8 cellular contexts compared by ENCODE assay signal in the genomic region with DNA sequence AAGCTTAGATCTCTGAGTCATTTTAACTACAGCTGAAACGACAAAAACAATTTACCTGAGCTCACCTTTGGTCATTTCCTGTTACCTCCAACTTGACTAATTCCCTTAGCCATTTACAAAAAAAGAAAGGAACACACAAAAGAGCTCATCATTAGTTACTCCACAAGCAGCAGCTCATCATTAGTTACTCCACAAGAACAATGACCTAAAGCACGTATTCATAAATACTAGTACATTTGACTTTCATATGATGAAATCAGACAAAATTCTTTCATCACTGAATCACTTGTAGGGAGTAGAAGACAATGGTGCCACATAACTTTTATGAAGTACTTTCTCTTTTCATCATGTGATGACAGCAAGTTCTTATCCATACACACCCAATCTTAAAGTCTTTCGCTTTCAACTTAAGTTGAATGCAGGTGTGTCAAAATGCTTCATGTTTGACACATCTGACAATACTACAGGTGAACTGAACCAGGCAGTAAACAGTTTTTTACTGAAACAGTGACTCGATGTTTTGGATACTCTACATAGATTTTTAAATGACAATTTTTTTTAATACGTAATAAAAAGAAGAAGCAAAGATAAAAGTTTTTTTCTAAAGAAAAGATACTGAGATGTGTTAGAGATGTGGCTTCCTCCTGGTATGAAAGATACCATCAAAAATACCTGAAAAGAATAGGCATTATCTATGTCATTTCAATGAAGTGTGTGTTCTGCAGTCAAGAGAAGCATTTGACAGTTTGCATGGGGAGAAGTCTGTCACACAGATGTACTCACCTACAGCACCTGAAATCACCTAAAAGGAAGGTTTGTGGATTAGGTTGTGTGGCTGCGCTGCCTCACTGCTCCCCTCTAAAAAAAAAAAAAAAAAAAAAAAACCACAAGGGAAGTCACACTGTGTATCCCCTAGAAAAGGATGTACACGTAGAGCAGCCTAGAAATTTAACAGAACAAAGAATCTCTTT.
DNase-seq lines count a peak whose midpoint lies in the region; ATAC-seq and TF ChIP-seq lines count a peak whose summit lies in the region.

No MANE protein-coding gene starts in this region.

- TF ChIP-seq POLR2A in HCT116 (IDR thresholded peaks at IDR 0.05; ENCODE audit: borderline replicate concordance, extremely low read depth, insufficient read depth, insufficient read length) = no peak

- peak overlapping the region; percentile 70 to 87 (median 72) for H3K4me3 Mint-ChIP-seq in CD8-positive, alpha-beta memory T cell
- peak overlapping the region; percentile 9 for H3K4me3 Mint-ChIP-seq in activated B cell treated with CpG ODN at 0.5 μM for 24 hours

- H3K4me1 Mint-ChIP-seq in CD8-positive, alpha-beta memory T cell = peaks cover 38 to 57% (median 44%) of the 10 kb centered on the region in 3 donors
- H3K4me1 Mint-ChIP-seq in activated B cell treated with CpG ODN at 0.5 μM for 24 hours = peaks cover 34% of the 10 kb centered on the region

- H4K20me1 ChIP-seq in HCT116 (ENCODE audit: insufficient read depth) = no peaks in the 10 kb centered on the region

- H3K36me3 Mint-ChIP-seq in CD8-positive, alpha-beta memory T cell = peaks cover 0 to 10% (median 4%) of the 10 kb centered on the region in 3 donors
- H3K36me3 Mint-ChIP-seq in activated B cell treated with CpG ODN at 0.5 μM for 24 hours (ENCODE audit: low read depth) = peaks cover 24% of the 10 kb centered on the region

- RAD21 ChIA-PET in HCT116 (lab: Charles Lee; ENCODE audit: low non-redundant PET in 1 of 2, low total read pairs in 2 of 2, uncharacterized antibody in 2 of 2, unreplicated experiment in 2 of 2) = no interaction called here

- no peaks in the 10 kb centered on the region for H3K36me3 ChIP-seq in CD8-positive, alpha-beta memory T cell (ENCODE audit: insufficient read depth, low read length)
- H3K36me3 ChIP-seq in HCT116 (ENCODE audit: control insufficient read depth in 1 of 2, insufficient read depth in 2 of 2, low read length in 2 of 2) (no peaks in the 10 kb centered on the region), iPS-15b (ENCODE audit: control insufficient read depth, insufficient read depth, low read length) (no peaks in the 10 kb centered on the region)

- H3K27ac Mint-ChIP-seq in CD8-positive, alpha-beta memory T cell = peak overlapping the region; percentile 71 to 96 (median 89)
- H3K27ac Mint-ChIP-seq in activated B cell treated with CpG ODN at 0.5 μM for 24 hours = peak overlapping the region; percentile 41

- TF ChIP-seq CTCF in HCT116 (IDR thresholded peaks at IDR 0.05 in 2 of 3, conservative IDR thresholded peaks at IDR 0.05 in 1 of 3; ENCODE audit: borderline replicate concordance in 1 of 3, insufficient read depth in 1 of 3, low read depth in 2 of 3, low read length in 2 of 3) = no peak
- TF ChIP-seq CTCF in activated B cell treated with CpG ODN at 0.5 μM for 24 hours (IDR thresholded peaks at IDR 0.05) = no peak

- POLR2A ChIA-PET in CD8-positive, alpha-beta memory T cell (lab: Charles Lee) = interaction anchor here (0.6 to 0.9 kb wide), 8 partner anchors 12 to 202 kb away, joined by 3 to 14 read pairs (median 6); no protein-coding TSS in a partner anchor
- POLR2A ChIA-PET in HCT116 (lab: Charles Lee) = interaction anchor here (0.6 to 1.1 kb wide), 2 partner anchors 8 to 215 kb away, joined by 3 to 6 read pairs; no protein-coding TSS in a partner anchor
- POLR2A ChIA-PET in activated B cell treated with CpG ODN at 0.5 μM for 24 hours (lab: Charles Lee) = interaction anchor here (0.6 to 0.9 kb wide), 5 partner anchors 13 to 110 kb away, joined by 3 to 8 read pairs (median 3); no protein-coding TSS in a partner anchor

- no peaks in the 10 kb centered on the region for H3K9me3 ChIP-seq in CD8-positive, alpha-beta memory T cell (ENCODE audit: low read length)
- no peaks in the 10 kb centered on the region for H3K9me3 ChIP-seq in HCT116 (ENCODE audit: control insufficient read depth in 1 of 2, insufficient read depth in 1 of 2, low read depth in 1 of 2, low read length in 2 of 2)
- H3K9me3 ChIP-seq in iPS-15b (ENCODE audit: control insufficient read depth, insufficient read depth, low read length) = no peaks in the 10 kb centered on the region

- H3K4me3 ChIP-seq in CD8-positive, alpha-beta memory T cell (ENCODE audit: low read length) = peak overlapping the region; percentile 27
- H3K4me3 ChIP-seq in HCT116 (replicated peaks in 1 of 2; ENCODE audit: low read depth in 1 of 2, low read length in 2 of 2) (no peak overlapping the region; a peak in 1 of 4 replicates), iPS-15b (ENCODE audit: low read depth, low read length) (no peak overlapping the region)

- peaks cover 46% of the 10 kb centered on the region for H3K4me1 ChIP-seq in CD8-positive, alpha-beta memory T cell (ENCODE audit: insufficient read depth, low read length)
- H3K4me1 ChIP-seq in HCT116 (ENCODE audit: control insufficient read depth in 1 of 2, insufficient read depth in 2 of 2, low read length in 2 of 2) (peaks cover 48 to 63% of the 10 kb centered on the region in 2 experiments), iPS-15b (ENCODE audit: control insufficient read depth, insufficient read depth, low read length) (peaks cover 3% of the 10 kb centered on the region)

- ATAC-seq in HCT116 (peak; percentile 53), activated B cell treated with CpG ODN at 0.5 μM for 24 hours (ENCODE audit: low read depth) (peak; percentile 77), HG03520 (IDR thresholded peaks at IDR 0.05; ENCODE audit: unreplicated experiment) (no peak)

- H3K27ac ChIP-seq in CD8-positive, alpha-beta memory T cell (ENCODE audit: low read depth, low read length) = peak overlapping the region; percentile 4
- peak overlapping the region; percentile 54 for H3K27ac ChIP-seq in HCT116 (ENCODE audit: low read depth, low read length)

- H3K27me3 Mint-ChIP-seq in CD8-positive, alpha-beta memory T cell = no peaks in the 10 kb centered on the region
- H3K27me3 Mint-ChIP-seq in activated B cell treated with CpG ODN at 0.5 μM for 24 hours = no peaks in the 10 kb centered on the region

- peak in 3 of 5 donors; percentile 6 to 56 (median 34) for DNase-seq in CD8-positive, alpha-beta memory T cell
- DNase-seq in HCT116 (ENCODE audit: low read depth, low spot score) (peak; percentile 76), activated B cell treated with CpG ODN at 0.5 μM for 24 hours (no peak), COR-L47 (lab: John Stamatoyannopoulos, UW) (no peak), NCI-H2081 treated with DMSO at 0.1 percent for 48 hours (lab: John Stamatoyannopoulos, UW) (no peak), amygdala (lab: John Stamatoyannopoulos, UW) (no peak)

- no peaks in the 10 kb centered on the region for H3K79me2 ChIP-seq in HCT116 (ENCODE audit: insufficient read depth, low read length)

- no peaks in the 10 kb centered on the region for H3K27me3 ChIP-seq in CD8-positive, alpha-beta memory T cell (ENCODE audit: insufficient read depth, low read length, poor library complexity, severe bottlenecking)
- H3K27me3 ChIP-seq in HCT116 (ENCODE audit: insufficient read depth, low read length) = no peaks in the 10 kb centered on the region
- H3K27me3 ChIP-seq in iPS-15b (ENCODE audit: control insufficient read depth, insufficient read depth, low read length) = no peaks in the 10 kb centered on the region

- H3K9me2 ChIP-seq in HCT116 (ENCODE audit: insufficient read depth) = no peaks in the 10 kb centered on the region

- TF ChIP-seq RAD21 in HCT116 (IDR thresholded peaks at IDR 0.05; ENCODE audit: low read depth) = no peak; the same call in 1 of the 2 replicates

- H3K9ac ChIP-seq in HCT116 (ENCODE audit: low read length) (no peak overlapping the region), iPS-15b (ENCODE audit: low read depth, low read length) (peak overlapping the region; percentile 2)

- TSS peak; percentile 88 for BruUV-seq in HCT116 (replicated peaks; lab: Mats Ljungman, UMichigan)

- CTCF ChIA-PET in CD8-positive, alpha-beta memory T cell (lab: Charles Lee) = interaction anchor here (0.9 to 1.5 kb wide), 5 partner anchors 13 to 106 kb away, joined by 3 to 5 read pairs (median 4); no protein-coding TSS in a partner anchor
- CTCF ChIA-PET in HCT116 (lab: Charles Lee) (interaction anchor here (0.6 kb wide), 1 partner anchor 802 kb away, joined by 3 read pairs; no protein-coding TSS in a partner anchor), activated B cell treated with CpG ODN at 0.5 μM for 24 hours (lab: Charles Lee) (interaction anchor here (0.9 to 1.1 kb wide), 2 partner anchors 13 to 31 kb away, joined by 3 read pairs; no protein-coding TSS in a partner anchor)

- H2AFZ ChIP-seq in HCT116 (ENCODE audit: low read depth, low read length, poor library complexity, severe bottlenecking) = no peak overlapping the region

- intact Hi-C loops in HCT116 (cut with micrococcal nuclease) (no loop called here), activated B cell treated with CpG ODN at 0.5 μM for 24 hours (cut with micrococcal nuclease) (loop anchor here (1.0 to 5.0 kb wide), 2 partner anchors 12 to 33 kb away; no protein-coding TSS in a partner anchor)

- peak overlapping the region; percentile 49 for H3K4me2 ChIP-seq in HCT116 (ENCODE audit: low read length)

- no peaks in the 10 kb centered on the region for H3K9me3 Mint-ChIP-seq in CD8-positive, alpha-beta memory T cell
- H3K9me3 Mint-ChIP-seq in activated B cell treated with CpG ODN at 0.5 μM for 24 hours = peaks cover 3% of the 10 kb centered on the region

TF ChIP-seq in HCT116, 20 proteins besides CTCF, POLR2A, EP300 and RAD21 (continues in another document):
- TF ChIP-seq CEBPB (IDR thresholded peaks at IDR 0.05; ENCODE audit: low read depth) (peak; percentile 91), YY1 (IDR thresholded peaks at IDR 0.05; ENCODE audit: extremely low read depth, insufficient replicate concordance, low read depth, low read length) (peak; percentile 45), POLR2AphosphoS5 (IDR thresholded peaks at IDR 0.05; ENCODE audit: low read depth, low read length) (no peak), ZNF274 (IDR thresholded peaks at IDR 0.05; ENCODE audit: low read depth, low read length) (no peak), ZFX (IDR thresholded peaks at IDR 0.05) (no peak), JUND (IDR thresholded peaks at IDR 0.05) (peak; percentile 83), SIN3A (IDR thresholded peaks at IDR 0.05; ENCODE audit: low read depth) (peak; percentile 66; the same call in 1 of the 2 replicates)
- TF ChIP-seq, protein P1, sequence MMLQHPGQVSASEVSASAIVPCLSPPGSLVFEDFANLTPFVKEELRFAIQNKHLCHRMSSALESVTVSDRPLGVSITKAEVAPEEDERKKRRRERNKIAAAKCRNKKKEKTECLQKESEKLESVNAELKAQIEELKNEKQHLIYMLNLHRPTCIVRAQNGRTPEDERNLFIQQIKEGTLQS (IDR thresholded peaks at IDR 0.05) = 0 out of 2 replicates have a peak, but pooled peaks have one; percentile 50

Comparison
In these comparisons a context has a peak if more than half of its experiments do, and no peak if none do; other contexts are left out.
1. DNase-seq: peak in CD8-positive, alpha-beta memory T cell (3 of 5) and HCT116 (single experiment); none in activated B cell treated with CpG ODN at 0.5 μM for 24 hours (single experiment), COR-L47 (single experiment), NCI-H2081 treated with DMSO at 0.1 percent for 48 hours (single experiment) and amygdala (0 of 56).